ENCODE assay signal across 10 cellular contexts in genomic region chr7:36794689-36795088, GRCh38.
DNase-seq lines count a peak whose midpoint lies in the region; ATAC-seq and TF ChIP-seq lines count a peak whose summit lies in the region.
"Had no signal": no experiment of that assay in that cellular context is flagged by ENCODE, and none has a peak within 500 bp of the region (broad histone marks: within the 10 kb centered on the region; RNA-seq: fewer than 3 reads in every experiment).

No MANE protein-coding gene starts in this region.

- peaks cover 8% of the 10 kb centered on the region for H3K36me3 Mint-ChIP-seq in activated naive CD8-positive, alpha-beta T cell treated with anti-CD3 and anti-CD28 coated beads, Interleukin-2, amount 10 ng/mL, durations not matched to agents 7 days and 5 days
- no peaks in the 10 kb centered on the region for H3K36me3 Mint-ChIP-seq in activated naive CD8-positive, alpha-beta T cell treated with anti-CD3 and anti-CD28 coated beads for 36 hours
- peaks cover 5% of the 10 kb centered on the region for H3K36me3 Mint-ChIP-seq in glutamatergic neuron (ENCODE audit: unreplicated experiment)

- peaks cover 35% of the 10 kb centered on the region for H3K4me1 Mint-ChIP-seq in activated naive CD8-positive, alpha-beta T cell treated with anti-CD3 and anti-CD28 coated beads, Interleukin-2, amount 10 ng/mL, durations not matched to agents 7 days and 5 days
- peaks cover 31% of the 10 kb centered on the region for H3K4me1 Mint-ChIP-seq in activated naive CD8-positive, alpha-beta T cell treated with anti-CD3 and anti-CD28 coated beads for 36 hours
- H3K4me1 Mint-ChIP-seq in glutamatergic neuron (ENCODE audit: low read depth, unreplicated experiment): peaks cover 33% of the 10 kb centered on the region

- POLR2A ChIA-PET in activated naive CD8-positive, alpha-beta T cell treated with anti-CD3 and anti-CD28 coated beads, Interleukin-2, amount 10 ng/mL, durations not matched to agents 7 days and 5 days (lab: Charles Lee): no interaction called here

- no peak for DNase-seq in activated naive CD8-positive, alpha-beta T cell treated with anti-CD3 and anti-CD28 coated beads, Interleukin-2, amount 10 ng/mL, durations not matched to agents 7 days and 5 days
- DNase-seq in activated naive CD8-positive, alpha-beta T cell treated with anti-CD3 and anti-CD28 coated beads for 36 hours: no peak
- DNase-seq in SHP77 (lab: John Stamatoyannopoulos, UW) (peak; percentile 82 to 84), glutamatergic neuron (peak; percentile 33), superior temporal gyrus (ENCODE audit: extremely low spot score) (no peak), posterior vena cava (ENCODE audit: low spot score) (no peak)
- no peak for DNase-seq in NK-92 treated with Interleukin-12 subunit alpha and Interleukin-12 subunit beta, amount 100 ng/mL, for 24 hours (lab: John Stamatoyannopoulos, UW)
- DNase-seq: ACHN, SW 1271 had no signal

- H3K27ac Mint-ChIP-seq in activated naive CD8-positive, alpha-beta T cell treated with anti-CD3 and anti-CD28 coated beads, Interleukin-2, amount 10 ng/mL, durations not matched to agents 7 days and 5 days: peak overlapping the region; percentile 8
- no peak overlapping the region for H3K27ac Mint-ChIP-seq in activated naive CD8-positive, alpha-beta T cell treated with anti-CD3 and anti-CD28 coated beads for 36 hours
- peak overlapping the region; percentile 76 for H3K27ac Mint-ChIP-seq in glutamatergic neuron (ENCODE audit: unreplicated experiment)

- intact Hi-C loops in posterior vena cava (cut with DNase I): no loop called here

- peaks cover 3% of the 10 kb centered on the region for H3K9me3 Mint-ChIP-seq in activated naive CD8-positive, alpha-beta T cell treated with anti-CD3 and anti-CD28 coated beads, Interleukin-2, amount 10 ng/mL, durations not matched to agents 7 days and 5 days
- H3K9me3 Mint-ChIP-seq in activated naive CD8-positive, alpha-beta T cell treated with anti-CD3 and anti-CD28 coated beads for 36 hours: no peaks in the 10 kb centered on the region
- H3K9me3 Mint-ChIP-seq in glutamatergic neuron (ENCODE audit: unreplicated experiment): peaks cover 5% of the 10 kb centered on the region

- TF ChIP-seq CTCF in glutamatergic neuron (IDR thresholded peaks at IDR 0.05; ENCODE audit: partially characterized antibody, unreplicated experiment): no peak

- H3K27me3 Mint-ChIP-seq in activated naive CD8-positive, alpha-beta T cell treated with anti-CD3 and anti-CD28 coated beads, Interleukin-2, amount 10 ng/mL, durations not matched to agents 7 days and 5 days: no peaks in the 10 kb centered on the region
- H3K27me3 Mint-ChIP-seq in activated naive CD8-positive, alpha-beta T cell treated with anti-CD3 and anti-CD28 coated beads for 36 hours: no peaks in the 10 kb centered on the region
- peaks cover 5% of the 10 kb centered on the region for H3K27me3 Mint-ChIP-seq in glutamatergic neuron (ENCODE audit: unreplicated experiment)

- H3K4me3 Mint-ChIP-seq in activated naive CD8-positive, alpha-beta T cell treated with anti-CD3 and anti-CD28 coated beads, Interleukin-2, amount 10 ng/mL, durations not matched to agents 7 days and 5 days: no peak overlapping the region
- no peak overlapping the region for H3K4me3 Mint-ChIP-seq in activated naive CD8-positive, alpha-beta T cell treated with anti-CD3 and anti-CD28 coated beads for 36 hours
- no peak overlapping the region for H3K4me3 Mint-ChIP-seq in glutamatergic neuron (ENCODE audit: unreplicated experiment)

- no peak for ATAC-seq in activated naive CD8-positive, alpha-beta T cell treated with anti-CD3 and anti-CD28 coated beads, Interleukin-2, amount 10 ng/mL, durations not matched to agents 7 days and 5 days (ENCODE audit: low read depth)
- ATAC-seq in HG03139 (IDR thresholded peaks at IDR 0.05; ENCODE audit: unreplicated experiment): no peak

Comparison
In these comparisons a context has a peak if more than half of its experiments do, and no peak if none do; other contexts are left out.
1. DNase-seq: peak in SHP77 (2 of 2) and glutamatergic neuron (single experiment); none in activated naive CD8-positive, alpha-beta T cell treated with anti-CD3 and anti-CD28 coated beads, Interleukin-2, amount 10 ng/mL, durations not matched to agents 7 days and 5 days (single experiment), activated naive CD8-positive, alpha-beta T cell treated with anti-CD3 and anti-CD28 coated beads for 36 hours (single experiment), superior temporal gyrus (single experiment), NK-92 treated with Interleukin-12 subunit alpha and Interleukin-12 subunit beta, amount 100 ng/mL, for 24 hours (single experiment) and posterior vena cava (single experiment).